In the genomic region with DNA sequence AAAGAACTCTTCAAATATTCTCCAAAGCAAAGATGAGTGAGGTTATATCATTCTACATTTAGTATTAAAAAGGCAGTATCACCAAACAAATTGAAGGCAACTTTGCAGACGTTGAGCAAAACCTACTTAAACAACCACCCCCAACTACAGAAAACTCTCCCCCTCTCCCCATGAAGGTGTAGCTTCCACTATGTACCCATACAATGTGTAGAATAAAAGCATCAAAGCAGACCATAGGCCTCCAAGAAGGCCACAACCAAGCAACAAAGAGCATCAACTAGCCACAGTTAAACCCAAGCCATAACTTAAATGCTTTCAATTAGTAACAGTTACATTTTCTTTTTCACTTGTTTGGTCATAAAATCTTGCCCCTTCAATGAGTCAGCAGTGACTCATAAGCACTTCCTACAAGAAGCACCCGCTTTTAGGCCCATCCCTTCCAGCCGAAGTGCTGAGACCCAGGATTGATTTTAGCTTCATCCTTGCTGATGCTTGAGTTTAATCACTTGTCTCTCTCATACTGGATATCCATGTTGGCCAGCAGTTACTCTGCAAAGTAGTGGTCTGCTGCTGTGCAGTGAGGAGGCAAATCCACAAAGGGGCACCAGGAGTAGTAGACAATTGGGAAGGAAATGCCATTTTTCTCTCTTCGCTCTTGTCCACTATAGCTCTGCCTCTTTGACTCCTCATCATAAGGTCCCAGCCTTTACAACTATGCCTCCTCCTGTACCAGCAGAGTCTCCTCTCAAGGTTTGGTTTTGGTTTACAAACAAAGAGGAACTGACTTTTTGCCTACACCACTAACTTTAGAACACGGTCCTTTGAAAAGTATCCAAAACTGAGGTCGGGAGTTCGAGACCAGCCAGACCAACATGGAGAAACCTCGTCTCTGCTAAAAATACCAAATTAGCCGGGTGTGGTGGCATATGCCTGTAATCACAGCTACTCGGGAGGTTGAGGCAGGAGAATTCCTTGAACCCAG, we compare ENCODE assay signal across 8 cellular contexts. TPM values are rescaled to one million over a fixed set of nuclear protein-coding genes. Genes with fewer than 3 reads are reported as not detected.
A peak's percentile ranks its signal among the peaks of the same experiment; 100 is the strongest.
DNase-seq lines count a peak whose midpoint lies in the region; ATAC-seq and TF ChIP-seq lines count a peak whose summit lies in the region.

No MANE protein-coding gene starts in this region.

- no peaks in the 10 kb centered on the region for H3K27me3 ChIP-seq in stomach

- peak overlapping the region in 1 of 5 donors; percentile 14 for H3K27ac ChIP-seq in stomach

- H3K4me1 ChIP-seq in stomach = no peaks in the 10 kb centered on the region

- H3K4me1 Mint-ChIP-seq in stimulated activated naive B cell treated with anti-CD40 and anti-IgM and Interleukin-4, amounts not matched to agents 10 μg/mL and 1 μg/mL and 100 μg/mL, for 72 hours = peaks cover 4 to 10% of the 10 kb centered on the region in 2 donors

- no peaks in the 10 kb centered on the region for H3K9me3 Mint-ChIP-seq in stimulated activated naive B cell treated with anti-CD40 and anti-IgM and Interleukin-4, amounts not matched to agents 10 μg/mL and 1 μg/mL and 100 μg/mL, for 72 hours

- no peak overlapping the region for H3K27ac Mint-ChIP-seq in stimulated activated naive B cell treated with anti-CD40 and anti-IgM and Interleukin-4, amounts not matched to agents 10 μg/mL and 1 μg/mL and 100 μg/mL, for 72 hours

- H3K9me3 ChIP-seq in stomach = no peaks in the 10 kb centered on the region

- DNase-seq in AG08396 (ENCODE audit: low spot score) (peak; percentile 80), SW 1271 (lab: John Stamatoyannopoulos, UW) (peak; percentile 56 to 82), NCI-H1436 (lab: John Stamatoyannopoulos, UW) (no peak), stomach (no peak)
- no peak for DNase-seq in stimulated activated naive B cell treated with anti-CD40 and anti-IgM and Interleukin-4, amounts not matched to agents 10 μg/mL and 1 μg/mL and 100 μg/mL, for 72 hours

- H3K27me3 Mint-ChIP-seq in stimulated activated naive B cell treated with anti-CD40 and anti-IgM and Interleukin-4, amounts not matched to agents 10 μg/mL and 1 μg/mL and 100 μg/mL, for 72 hours = no peaks in the 10 kb centered on the region

- TF ChIP-seq CTCF in stomach (IDR thresholded peaks at IDR 0.05) = no peak

- 71 to 78% (median 74%) methylated on average over 9 to 10 of the region's 10 CpGs for WGBS in stomach, 5 donors

- TF ChIP-seq EP300 in stomach (IDR thresholded peaks at IDR 0.05) = no peak

- H3K4me3 Mint-ChIP-seq in stimulated activated naive B cell treated with anti-CD40 and anti-IgM and Interleukin-4, amounts not matched to agents 10 μg/mL and 1 μg/mL and 100 μg/mL, for 72 hours = peak overlapping the region in 1 of 2 donors; percentile 23

- ATAC-seq in GM19025 (IDR thresholded peaks at IDR 0.05; ENCODE audit: low read depth, unreplicated experiment) (peak; percentile 66), HG03175 (IDR thresholded peaks at IDR 0.05; ENCODE audit: unreplicated experiment) (peak; percentile 84), esophagus mucosa (peak; percentile 55)
- ATAC-seq in stimulated activated naive B cell treated with anti-CD40 and anti-IgM and Interleukin-4, amounts not matched to agents 10 μg/mL and 1 μg/mL and 100 μg/mL, for 72 hours (replicated peaks) = peak; percentile 65 to 82

- TF ChIP-seq POLR2A in stomach (IDR thresholded peaks at IDR 0.05) = no peak

- H3K36me3 ChIP-seq in stomach = no peaks in the 10 kb centered on the region

- peaks cover 2 to 4% of the 10 kb centered on the region in 2 donors for H3K36me3 Mint-ChIP-seq in stimulated activated naive B cell treated with anti-CD40 and anti-IgM and Interleukin-4, amounts not matched to agents 10 μg/mL and 1 μg/mL and 100 μg/mL, for 72 hours

- intact Hi-C loops in stomach (cut with DNase I; ENCODE audit: low total_unique reads) = no loop called here

- H3K4me3 ChIP-seq in stomach = no peak overlapping the region

RNA-seq across cellular contexts. Expression of gene NUP153, which starts 8.4 kb away (rescaled TPM):
- total RNA-seq in esophagus mucosa = 30.2 TPM
- 10 to 100 TPM in 4 of 5 donors, 1 to 10 TPM in 1; 9.6 to 50.5 (median 28.7) TPM for total RNA-seq in stomach
- 1 to 10 TPM; 5.2 to 7.5 (median 5.3) TPM for polyA plus RNA-seq in stomach

Comparison
In these comparisons a context has a peak if more than half of its experiments do, and no peak if none do; other contexts are left out.
1. DNase-seq: peak in AG08396 (single experiment) and SW 1271 (2 of 2); none in stimulated activated naive B cell treated with anti-CD40 and anti-IgM and Interleukin-4, amounts not matched to agents 10 μg/mL and 1 μg/mL and 100 μg/mL, for 72 hours (single experiment), NCI-H1436 (single experiment) and stomach (single experiment).
2. Peak in every context shown above with its lines, with median percentiles within 50 percentile points of each other: ATAC-seq.